ENCODE assay signal across 13 cellular contexts in genomic region chr10:121449457-121450045, GRCh38.
DNase-seq lines count a peak whose midpoint lies in the region; ATAC-seq, FAIRE-seq and TF ChIP-seq lines count a peak whose summit lies in the region.
"Had no signal": no experiment of that assay in that cellular context is flagged by ENCODE, and none has a peak within 500 bp of the region (broad histone marks: within the 10 kb centered on the region; RNA-seq: fewer than 3 reads in every experiment).

No MANE protein-coding gene starts in this region.

- H3K36me3 ChIP-seq in kidney (ENCODE audit: control insufficient read depth in 1 of 2, insufficient read depth in 2 of 2, low read length in 2 of 2): no peaks in the 10 kb centered on the region

- no peak overlapping the region for H3K9ac ChIP-seq in kidney (ENCODE audit: low read length in 2 of 2)

- no peak overlapping the region for H3K4me3 Mint-ChIP-seq in chondrocyte (ENCODE audit: unreplicated experiment)
- H3K4me3 Mint-ChIP-seq: activated naive CD8-positive, alpha-beta T cell treated with anti-CD3 and anti-CD28 coated beads, Interleukin-2, amount 50 U/mL, for 24 hours; naive thymus-derived CD8-positive, alpha-beta T cell had no signal

- peak overlapping the region; percentile 76 to 79 for H3K27ac ChIP-seq in kidney (ENCODE audit: low read depth in 2 of 2, low read length in 2 of 2)

- DNase-seq in kidney (no peak), activated gamma-delta T cell (lab: John Stamatoyannopoulos, UW) (no peak), SHP77 (lab: John Stamatoyannopoulos, UW) (no peak), chondrocyte (ENCODE audit: low spot score) (no peak)
- DNase-seq: activated naive CD8-positive, alpha-beta T cell treated with anti-CD3 and anti-CD28 coated beads, Interleukin-2, amount 50 U/mL, for 24 hours; cortex of kidney; MM.1S; naive thymus-derived CD8-positive, alpha-beta T cell; stimulated activated CD8-positive, alpha-beta memory T cell treated with anti-CD3 and anti-CD28 coated beads, Interleukin-4, amount 100 ng/mL, for 48 hours had no signal

- H3K9me3 ChIP-seq in kidney (ENCODE audit: control insufficient read depth in 1 of 2, low read length in 2 of 2): no peaks in the 10 kb centered on the region

- intact Hi-C loops in kidney (cut with DNase I): no loop called here

- no peaks in the 10 kb centered on the region for H3K36me3 Mint-ChIP-seq in chondrocyte (ENCODE audit: low read depth)
- H3K36me3 Mint-ChIP-seq: naive thymus-derived CD8-positive, alpha-beta T cell had no signal

- H3K9me3 Mint-ChIP-seq in chondrocyte (ENCODE audit: low read depth): no peaks in the 10 kb centered on the region
- H3K9me3 Mint-ChIP-seq: activated naive CD8-positive, alpha-beta T cell treated with anti-CD3 and anti-CD28 coated beads, Interleukin-2, amount 50 U/mL, for 24 hours had no signal

- TF ChIP-seq CTCF in kidney (IDR thresholded peaks at IDR 0.05; ENCODE audit: borderline replicate concordance, extremely low read depth, insufficient read depth): no peak
- TF ChIP-seq CTCF in chondrocyte (IDR thresholded peaks at IDR 0.05): no peak

- H3K27ac Mint-ChIP-seq in chondrocyte (ENCODE audit: unreplicated experiment): no peak overlapping the region
- H3K27ac Mint-ChIP-seq: activated naive CD8-positive, alpha-beta T cell treated with anti-CD3 and anti-CD28 coated beads, Interleukin-2, amount 50 U/mL, for 24 hours; naive thymus-derived CD8-positive, alpha-beta T cell had no signal

- peaks cover 1% of the 10 kb centered on the region for H3K27me3 Mint-ChIP-seq in chondrocyte (ENCODE audit: low read depth)
- H3K27me3 Mint-ChIP-seq: activated naive CD8-positive, alpha-beta T cell treated with anti-CD3 and anti-CD28 coated beads, Interleukin-2, amount 50 U/mL, for 24 hours had no signal

- peaks cover 9 to 18% of the 10 kb centered on the region in 2 donors for H3K4me1 ChIP-seq in kidney (ENCODE audit: control insufficient read depth in 1 of 2, insufficient read depth in 1 of 2, low read depth in 1 of 2, low read length in 2 of 2)

- peak overlapping the region; percentile 6 to 43 for H3K4me3 ChIP-seq in kidney (ENCODE audit: low read length in 2 of 2)

- H3K4me1 Mint-ChIP-seq in chondrocyte (ENCODE audit: low read depth): no peaks in the 10 kb centered on the region
- H3K4me1 Mint-ChIP-seq: activated naive CD8-positive, alpha-beta T cell treated with anti-CD3 and anti-CD28 coated beads, Interleukin-2, amount 50 U/mL, for 24 hours; naive thymus-derived CD8-positive, alpha-beta T cell had no signal

- ATAC-seq in GM18511 (IDR thresholded peaks at IDR 0.05; ENCODE audit: unreplicated experiment) (peak; percentile 27), GM21529 (IDR thresholded peaks at IDR 0.05; ENCODE audit: unreplicated experiment) (peak; percentile 19), HG03108 (IDR thresholded peaks at IDR 0.05; ENCODE audit: unreplicated experiment) (peak; percentile 7), HG02571 (IDR thresholded peaks at IDR 0.05; ENCODE audit: unreplicated experiment) (no peak)
- ATAC-seq: activated naive CD8-positive, alpha-beta T cell treated with anti-CD3 and anti-CD28 coated beads, Interleukin-2, amount 50 U/mL, for 24 hours; naive thymus-derived CD8-positive, alpha-beta T cell had no signal

- FAIRE-seq in kidney (lab: Jason Lieb, UNC): no peak
